In the genomic region with DNA sequence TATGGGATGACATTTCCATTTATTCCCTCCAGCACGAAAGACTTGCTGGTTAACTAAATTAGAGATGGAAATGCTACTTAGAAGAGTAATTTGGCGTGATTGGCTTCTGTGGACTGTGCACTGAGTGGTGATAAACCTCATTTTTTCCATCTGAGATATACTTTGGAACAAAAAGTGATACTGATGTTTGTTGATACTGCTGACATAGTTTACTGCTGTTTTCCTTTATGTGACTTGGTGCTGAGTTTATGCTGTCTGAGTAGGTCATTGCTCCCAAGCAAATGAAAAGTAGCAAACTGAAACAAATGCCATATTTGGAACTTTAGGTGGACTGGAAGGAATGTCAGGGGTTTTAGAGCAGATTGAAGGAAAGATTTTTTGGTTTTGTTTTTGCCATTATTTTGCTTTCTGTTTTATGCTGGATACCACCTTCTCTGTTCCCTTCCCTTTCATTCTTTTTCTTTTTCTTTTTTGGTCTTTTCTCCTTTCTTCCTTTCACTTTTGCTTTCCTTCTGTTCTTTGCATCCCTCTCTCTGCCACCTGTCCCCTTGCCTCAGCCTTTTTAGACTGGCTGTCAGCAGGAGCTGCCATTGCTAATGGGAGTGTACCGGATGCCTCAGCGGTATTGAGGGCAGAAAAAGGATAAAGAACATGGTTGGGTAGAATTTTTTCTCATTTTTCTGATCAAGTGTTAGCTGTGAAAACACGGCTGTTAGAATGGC, we compare ENCODE assay signal across 2 cellular contexts.
TF ChIP-seq lines count a peak whose summit lies in the region.

No MANE protein-coding gene starts in this region.

TF ChIP-seq in HepG2, 621 proteins besides CTCF, POLR2A, EP300 and RAD21 (continued from another document):
- TF ChIP-seq, protein P1, sequence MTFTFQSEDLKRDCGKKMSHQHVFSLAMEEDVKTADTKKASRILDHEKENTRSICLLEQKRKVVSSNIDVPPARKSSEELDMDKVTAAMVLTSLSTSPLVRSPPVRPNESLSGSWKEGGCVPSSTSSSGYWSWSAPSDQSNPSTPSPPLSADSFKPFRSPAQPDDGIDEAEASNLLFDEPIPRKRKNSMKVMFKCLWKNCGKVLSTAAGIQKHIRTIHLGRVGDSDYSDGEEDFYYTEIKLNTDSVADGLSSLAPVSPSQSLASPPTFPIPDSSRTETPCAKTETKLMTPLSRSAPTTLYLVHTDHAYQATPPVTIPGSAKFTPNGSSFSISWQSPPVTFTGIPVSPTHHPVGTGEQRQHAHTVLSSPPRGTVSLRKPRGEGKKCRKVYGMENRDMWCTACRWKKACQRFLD (CRISPR knock-in tag; IDR thresholded peaks at IDR 0.05; ENCODE audit: borderline replicate concordance), result no peak
- TF ChIP-seq, protein P2, sequence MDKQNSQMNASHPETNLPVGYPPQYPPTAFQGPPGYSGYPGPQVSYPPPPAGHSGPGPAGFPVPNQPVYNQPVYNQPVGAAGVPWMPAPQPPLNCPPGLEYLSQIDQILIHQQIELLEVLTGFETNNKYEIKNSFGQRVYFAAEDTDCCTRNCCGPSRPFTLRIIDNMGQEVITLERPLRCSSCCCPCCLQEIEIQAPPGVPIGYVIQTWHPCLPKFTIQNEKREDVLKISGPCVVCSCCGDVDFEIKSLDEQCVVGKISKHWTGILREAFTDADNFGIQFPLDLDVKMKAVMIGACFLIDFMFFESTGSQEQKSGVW (CRISPR knock-in tag; IDR thresholded peaks at IDR 0.05; ENCODE audit: borderline replicate concordance), result no peak
- TF ChIP-seq MXD4 (CRISPR knock-in tag; IDR thresholded peaks at IDR 0.05), result no peak
- TF ChIP-seq ZBTB8A (CRISPR knock-in tag; IDR thresholded peaks at IDR 0.05; ENCODE audit: borderline replicate concordance, low read depth), result no peak
- TF ChIP-seq, protein P3, sequence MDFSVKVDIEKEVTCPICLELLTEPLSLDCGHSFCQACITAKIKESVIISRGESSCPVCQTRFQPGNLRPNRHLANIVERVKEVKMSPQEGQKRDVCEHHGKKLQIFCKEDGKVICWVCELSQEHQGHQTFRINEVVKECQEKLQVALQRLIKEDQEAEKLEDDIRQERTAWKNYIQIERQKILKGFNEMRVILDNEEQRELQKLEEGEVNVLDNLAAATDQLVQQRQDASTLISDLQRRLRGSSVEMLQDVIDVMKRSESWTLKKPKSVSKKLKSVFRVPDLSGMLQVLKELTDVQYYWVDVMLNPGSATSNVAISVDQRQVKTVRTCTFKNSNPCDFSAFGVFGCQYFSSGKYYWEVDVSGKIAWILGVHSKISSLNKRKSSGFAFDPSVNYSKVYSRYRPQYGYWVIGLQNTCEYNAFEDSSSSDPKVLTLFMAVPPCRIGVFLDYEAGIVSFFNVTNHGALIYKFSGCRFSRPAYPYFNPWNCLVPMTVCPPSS (IDR thresholded peaks at IDR 0.05), result no peak
- TF ChIP-seq, protein P4, sequence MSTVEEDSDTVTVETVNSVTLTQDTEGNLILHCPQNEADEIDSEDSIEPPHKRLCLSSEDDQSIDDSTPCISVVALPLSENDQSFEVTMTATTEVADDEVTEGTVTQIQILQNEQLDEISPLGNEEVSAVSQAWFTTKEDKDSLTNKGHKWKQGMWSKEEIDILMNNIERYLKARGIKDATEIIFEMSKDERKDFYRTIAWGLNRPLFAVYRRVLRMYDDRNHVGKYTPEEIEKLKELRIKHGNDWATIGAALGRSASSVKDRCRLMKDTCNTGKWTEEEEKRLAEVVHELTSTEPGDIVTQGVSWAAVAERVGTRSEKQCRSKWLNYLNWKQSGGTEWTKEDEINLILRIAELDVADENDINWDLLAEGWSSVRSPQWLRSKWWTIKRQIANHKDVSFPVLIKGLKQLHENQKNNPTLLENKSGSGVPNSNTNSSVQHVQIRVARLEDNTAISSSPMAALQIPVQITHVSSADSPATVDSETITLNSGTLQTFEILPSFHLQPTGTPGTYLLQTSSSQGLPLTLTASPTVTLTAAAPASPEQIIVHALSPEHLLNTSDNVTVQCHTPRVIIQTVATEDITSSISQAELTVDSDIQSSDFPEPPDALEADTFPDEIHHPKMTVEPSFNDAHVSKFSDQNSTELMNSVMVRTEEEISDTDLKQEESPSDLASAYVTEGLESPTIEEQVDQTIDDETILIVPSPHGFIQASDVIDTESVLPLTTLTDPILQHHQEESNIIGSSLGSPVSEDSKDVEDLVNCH (CRISPR knock-in tag; IDR thresholded peaks at IDR 0.05), result no peak
- no peak for TF ChIP-seq ZNF296 (CRISPR knock-in tag; conservative IDR thresholded peaks at IDR 0.05)
- no peak for TF ChIP-seq SOX5 (CRISPR knock-in tag; IDR thresholded peaks at IDR 0.05; ENCODE audit: borderline replicate concordance)
- TF ChIP-seq ZNF367 (CRISPR knock-in tag; IDR thresholded peaks at IDR 0.05; ENCODE audit: borderline replicate concordance), result no peak
- no peak for TF ChIP-seq ATF1 (CRISPR knock-in tag; IDR thresholded peaks at IDR 0.05)
- TF ChIP-seq, protein P5, sequence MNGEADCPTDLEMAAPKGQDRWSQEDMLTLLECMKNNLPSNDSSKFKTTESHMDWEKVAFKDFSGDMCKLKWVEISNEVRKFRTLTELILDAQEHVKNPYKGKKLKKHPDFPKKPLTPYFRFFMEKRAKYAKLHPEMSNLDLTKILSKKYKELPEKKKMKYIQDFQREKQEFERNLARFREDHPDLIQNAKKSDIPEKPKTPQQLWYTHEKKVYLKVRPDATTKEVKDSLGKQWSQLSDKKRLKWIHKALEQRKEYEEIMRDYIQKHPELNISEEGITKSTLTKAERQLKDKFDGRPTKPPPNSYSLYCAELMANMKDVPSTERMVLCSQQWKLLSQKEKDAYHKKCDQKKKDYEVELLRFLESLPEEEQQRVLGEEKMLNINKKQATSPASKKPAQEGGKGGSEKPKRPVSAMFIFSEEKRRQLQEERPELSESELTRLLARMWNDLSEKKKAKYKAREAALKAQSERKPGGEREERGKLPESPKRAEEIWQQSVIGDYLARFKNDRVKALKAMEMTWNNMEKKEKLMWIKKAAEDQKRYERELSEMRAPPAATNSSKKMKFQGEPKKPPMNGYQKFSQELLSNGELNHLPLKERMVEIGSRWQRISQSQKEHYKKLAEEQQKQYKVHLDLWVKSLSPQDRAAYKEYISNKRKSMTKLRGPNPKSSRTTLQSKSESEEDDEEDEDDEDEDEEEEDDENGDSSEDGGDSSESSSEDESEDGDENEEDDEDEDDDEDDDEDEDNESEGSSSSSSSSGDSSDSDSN (CRISPR knock-in tag; IDR thresholded peaks at IDR 0.05), result no peak
- no peak for TF ChIP-seq ZSCAN9 (CRISPR knock-in tag; IDR thresholded peaks at IDR 0.05; ENCODE audit: borderline replicate concordance)
- TF ChIP-seq ATF7 (IDR thresholded peaks at IDR 0.05), result no peak
- no peak for TF ChIP-seq ATF7 (CRISPR knock-in tag; IDR thresholded peaks at IDR 0.05)
- TF ChIP-seq, protein P6, sequence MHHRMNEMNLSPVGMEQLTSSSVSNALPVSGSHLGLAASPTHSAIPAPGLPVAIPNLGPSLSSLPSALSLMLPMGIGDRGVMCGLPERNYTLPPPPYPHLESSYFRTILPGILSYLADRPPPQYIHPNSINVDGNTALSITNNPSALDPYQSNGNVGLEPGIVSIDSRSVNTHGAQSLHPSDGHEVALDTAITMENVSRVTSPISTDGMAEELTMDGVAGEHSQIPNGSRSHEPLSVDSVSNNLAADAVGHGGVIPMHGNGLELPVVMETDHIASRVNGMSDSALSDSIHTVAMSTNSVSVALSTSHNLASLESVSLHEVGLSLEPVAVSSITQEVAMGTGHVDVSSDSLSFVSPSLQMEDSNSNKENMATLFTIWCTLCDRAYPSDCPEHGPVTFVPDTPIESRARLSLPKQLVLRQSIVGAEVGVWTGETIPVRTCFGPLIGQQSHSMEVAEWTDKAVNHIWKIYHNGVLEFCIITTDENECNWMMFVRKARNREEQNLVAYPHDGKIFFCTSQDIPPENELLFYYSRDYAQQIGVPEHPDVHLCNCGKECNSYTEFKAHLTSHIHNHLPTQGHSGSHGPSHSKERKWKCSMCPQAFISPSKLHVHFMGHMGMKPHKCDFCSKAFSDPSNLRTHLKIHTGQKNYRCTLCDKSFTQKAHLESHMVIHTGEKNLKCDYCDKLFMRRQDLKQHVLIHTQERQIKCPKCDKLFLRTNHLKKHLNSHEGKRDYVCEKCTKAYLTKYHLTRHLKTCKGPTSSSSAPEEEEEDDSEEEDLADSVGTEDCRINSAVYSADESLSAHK (CRISPR knock-in tag; IDR thresholded peaks at IDR 0.05; ENCODE audit: borderline replicate concordance), result no peak

TF ChIP-seq in WTC11, 78 proteins besides CTCF, POLR2A, EP300 and RAD21:
- TF ChIP-seq ZNF138 (CRISPR knock-in tag; conservative IDR thresholded peaks at IDR 0.05), result no peak
TF ChIP-seq in WTC11: peak in this region for 0.
